ENCODE assay signal across 8 cellular contexts in genomic region chr9:89278997-89279739, GRCh38. TPM values are rescaled to one million over a fixed set of nuclear protein-coding genes. Genes with fewer than 3 reads are reported as not detected.
DNase-seq lines count a peak whose midpoint lies in the region; ATAC-seq, FAIRE-seq and TF ChIP-seq lines count a peak whose summit lies in the region.

No MANE protein-coding gene starts in this region.

- TF ChIP-seq CTCF in cardiac muscle cell (IDR thresholded peaks at IDR 0.05; ENCODE audit: low read depth, low read length) (peak; percentile 74), pancreas (IDR thresholded peaks at IDR 0.05) (peak; percentile 33 to 56 (median 46))

- no peak overlapping the region for H3K27ac ChIP-seq in cardiac muscle cell
- no peak overlapping the region for H3K27ac ChIP-seq in pancreas

- intact Hi-C loops in left ventricle myocardium superior (cut with micrococcal nuclease) (no loop called here), pancreas (cut with DNase I) (no loop called here)

- H3K36me3 ChIP-seq in cardiac muscle cell (no peaks in the 10 kb centered on the region), pancreas (no peaks in the 10 kb centered on the region)

- H3K27me3 ChIP-seq in cardiac muscle cell, result no peaks in the 10 kb centered on the region
- no peaks in the 10 kb centered on the region for H3K27me3 ChIP-seq in pancreas

- peak; percentile 51 to 79 for DNase-seq in cardiac muscle cell (ENCODE audit: low read depth in 1 of 2, low spot score in 1 of 2)
- DNase-seq in left ventricle myocardium superior, result no peak
- DNase-seq in HT-29 (ENCODE audit: low spot score), result peak; percentile 70
- peak; percentile 65 for DNase-seq in SK-MEL-5 (ENCODE audit: low read depth, low spot score)
- peak; percentile 66 for DNase-seq in fibroblast of gingiva (ENCODE audit: low read depth)
- no peak for DNase-seq in pancreas
- no peak for DNase-seq in stimulated activated CD4-positive, alpha-beta T cell treated with anti-CD3 and anti-CD28 coated beads, Interleukin-2, amount 100 ng/mL, for 24 hours

- no peaks in the 10 kb centered on the region for H3K9me3 ChIP-seq in cardiac muscle cell (ENCODE audit: low read depth)
- no peaks in the 10 kb centered on the region for H3K9me3 ChIP-seq in pancreas

- in situ Hi-C loops in SK-MEL-5 (cut with HindIII; ENCODE audit: low pct_unique_long_range_greater_than_20kb, low sequenced_read_pairs), result no loop called here

- H3K4me3 ChIP-seq in cardiac muscle cell (no peak overlapping the region), pancreas (no peak overlapping the region)

- no peak for FAIRE-seq in pancreas (lab: Jason Lieb, UNC)

- H3K4me1 ChIP-seq in cardiac muscle cell (ENCODE audit: low read depth), result no peaks in the 10 kb centered on the region
- no peaks in the 10 kb centered on the region for H3K4me1 ChIP-seq in pancreas

- WGBS in pancreas, 2 donors, result 64 to 67% methylated on average over 5 of the region's 5 CpGs

- ATAC-seq in left ventricle myocardium superior (no peak), pancreas (peak; percentile 46 to 73 (median 62)), HG02623 (IDR thresholded peaks at IDR 0.05; ENCODE audit: unreplicated experiment) (no peak)

RNA-seq across cellular contexts. Expression of gene CKS2, which starts 31.8 kb away (rescaled TPM):
- total RNA-seq in cardiac muscle cell, result 52.7 and 70.5 TPM in 2 replicates
- polyA plus RNA-seq in cardiac muscle cell, result 108 and 347 TPM in 2 replicates
- 11.2 TPM for total RNA-seq in left ventricle myocardium superior
- total RNA-seq in HT-29 (2014; rRNA removed; shearing (Covaris generic)), result 139 and 145 TPM in 2 replicates
- 404 and 447 TPM in 2 replicates for total RNA-seq in SK-MEL-5 (2014; rRNA removed; shearing (Covaris generic))
- polyA plus RNA-seq in SK-MEL-5 (2015; cell fraction: cytosol; rRNA removed), result 223 and 237 TPM in 2 replicates
- 92.1 and 115 TPM in 2 replicates for polyA plus RNA-seq in SK-MEL-5 (2015; cell fraction: nucleus; rRNA removed)
- 1 to 10 TPM in 4 of 6 donors, under 1 TPM in 2; 0.83 to 4.1 (median 2.2) TPM for total RNA-seq in pancreas
- polyA plus RNA-seq in pancreas, result 1 to 10 TPM; 3.2 to 3.9 TPM

RNA-seq across cellular contexts. Expression of gene SECISBP2, which starts 39.1 kb away (rescaled TPM):
- total RNA-seq in cardiac muscle cell, result 18.6 and 20.5 TPM in 2 replicates
- 14.9 and 20.4 TPM in 2 replicates for polyA plus RNA-seq in cardiac muscle cell
- total RNA-seq in left ventricle myocardium superior, result 15.7 TPM
- 26.8 and 29.2 TPM in 2 replicates for total RNA-seq in HT-29 (2014; rRNA removed; shearing (Covaris generic))
- 44.9 and 50.7 TPM in 2 replicates for total RNA-seq in SK-MEL-5 (2014; rRNA removed; shearing (Covaris generic))
- polyA plus RNA-seq in SK-MEL-5 (2015; cell fraction: cytosol; rRNA removed), result 33.4 and 46.9 TPM in 2 replicates
- 129 and 130 TPM in 2 replicates for polyA plus RNA-seq in SK-MEL-5 (2015; cell fraction: nucleus; rRNA removed)
- total RNA-seq in pancreas, result 10 to 100 TPM; 23.4 to 31.0 (median 29.3) TPM
- polyA plus RNA-seq in pancreas, result 10 to 100 TPM; 30.7 to 41.1 TPM

Comparison
In these comparisons a context has a peak if more than half of its experiments do, and no peak if none do; other contexts are left out.
1. DNase-seq: peak in cardiac muscle cell (2 of 2), HT-29 (single experiment), SK-MEL-5 (single experiment) and fibroblast of gingiva (single experiment); none in left ventricle myocardium superior (single experiment), pancreas (0 of 6) and stimulated activated CD4-positive, alpha-beta T cell treated with anti-CD3 and anti-CD28 coated beads, Interleukin-2, amount 100 ng/mL, for 24 hours (0 of 2).
2. ATAC-seq: peak in pancreas (4 of 4); none in left ventricle myocardium superior (single experiment) and HG02623 (single experiment).